In the genomic region with DNA sequence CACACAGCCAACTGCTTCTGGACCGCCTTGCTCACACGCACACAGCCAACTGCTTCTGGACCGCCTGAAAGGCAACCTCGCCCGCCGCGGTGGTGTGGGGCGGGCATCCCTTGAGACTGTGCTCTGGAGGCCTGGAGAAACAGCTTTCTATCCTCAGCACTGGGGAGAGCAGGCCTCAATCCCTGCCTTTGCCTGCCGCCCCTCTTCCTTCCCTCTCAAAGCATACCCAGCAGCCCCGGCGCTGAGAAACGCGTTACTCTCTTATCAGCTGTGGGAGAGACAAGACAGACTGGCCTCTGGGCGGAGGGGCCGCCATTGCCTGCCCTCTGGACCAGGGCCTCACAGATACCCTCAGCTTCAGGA, we compare ENCODE assay signal across 9 cellular contexts. TPM values are rescaled to one million over a fixed set of nuclear protein-coding genes. Genes with fewer than 3 reads are reported as not detected.
DNase-seq lines count a peak whose midpoint lies in the region; ATAC-seq and TF ChIP-seq lines count a peak whose summit lies in the region.
"Had no signal": no experiment of that assay in that cellular context is flagged by ENCODE, and none has a peak within 500 bp of the region (broad histone marks: within the 10 kb centered on the region; RNA-seq: fewer than 3 reads in every experiment).

No MANE protein-coding gene starts in this region.

- no peaks in the 10 kb centered on the region for H3K9me3 Mint-ChIP-seq in MCF 10A (ENCODE audit: unreplicated experiment)

- H3K9me3 ChIP-seq in mucosa of stomach (ENCODE audit: control insufficient read depth, low read length) (no peaks in the 10 kb centered on the region), vagina (no peaks in the 10 kb centered on the region)

- peaks cover 34% of the 10 kb centered on the region for H3K4me1 Mint-ChIP-seq in MCF 10A (ENCODE audit: insufficient read depth, unreplicated experiment)

- H3K9ac ChIP-seq in mucosa of stomach (ENCODE audit: low read length), result peak overlapping the region; percentile 51

- H3K27me3 ChIP-seq in mucosa of stomach (ENCODE audit: control insufficient read depth, insufficient read depth, low read length) (peaks cover 4% of the 10 kb centered on the region), vagina (peaks cover 7% of the 10 kb centered on the region)

- intact Hi-C loops in cardiac septum (cut with DNase I) (loop anchor here (10.0 kb wide), 1 partner anchor 180 kb away; the partner anchor contains the start of gene GSK3A), left cardiac atrium (cut with DNase I) (no loop called here), MCF 10A (cut with micrococcal nuclease) (no loop called here), vagina (cut with DNase I) (no loop called here)

- peaks cover 42% of the 10 kb centered on the region for H3K4me1 ChIP-seq in mucosa of stomach (ENCODE audit: control insufficient read depth, insufficient read depth, low read length)
- H3K4me1 ChIP-seq in vagina, result peaks cover 40% of the 10 kb centered on the region

- no peaks in the 10 kb centered on the region for H3K27me3 Mint-ChIP-seq in MCF 10A (ENCODE audit: insufficient read depth, unreplicated experiment)

- H3K4me3 ChIP-seq in mucosa of stomach (ENCODE audit: low read length) (peak overlapping the region; percentile 74), vagina (peak overlapping the region; percentile 50 to 57)

- CTCF ChIA-PET in MCF 10A (lab: Yijun Ruan, JAX), result interaction anchor here (0.9 to 1.8 kb wide), 3 partner anchors 9 to 16 kb away, joined by 3 to 8 read pairs (median 8); no protein-coding TSS in a partner anchor

- H3K36me3 Mint-ChIP-seq in MCF 10A (ENCODE audit: insufficient read depth, unreplicated experiment), result peaks cover 11% of the 10 kb centered on the region

- POLR2A ChIA-PET in MCF 10A (lab: Yijun Ruan, JAX), result interaction anchor here (1.3 to 1.6 kb wide), 2 partner anchors 12 to 27 kb away, joined by 5 to 9 read pairs; no protein-coding TSS in a partner anchor

- H3K36me3 ChIP-seq in mucosa of stomach (ENCODE audit: control insufficient read depth, insufficient read depth, low read length) (peaks cover 3% of the 10 kb centered on the region), vagina (no peaks in the 10 kb centered on the region)

- no peak overlapping the region for H3K27ac ChIP-seq in vagina

- DNase-seq in cardiac septum (ENCODE audit: low spot score) (peak; percentile 74), left cardiac atrium (no peak), MCF 10A (ENCODE audit: unreplicated experiment) (no peak), vagina (ENCODE audit: extremely low spot score in 2 of 2) (no peak), glomerular visceral epithelial cell (ENCODE audit: extremely low spot score) (no peak)
- DNase-seq in stimulated activated CD4-positive, alpha-beta T cell treated with anti-CD3 and anti-CD28 coated beads, Interleukin-2, amount 100 ng/mL, for 48 hours, result no peak

- BruUV-seq in MCF 10A (replicated peaks; lab: Mats Ljungman, UMichigan), result no TSS peak

- TF ChIP-seq CTCF in MCF 10A (IDR thresholded peaks at IDR 0.05; ENCODE audit: unreplicated experiment), result no peak
- TF ChIP-seq CTCF in vagina (IDR thresholded peaks at IDR 0.05), result no peak

- ATAC-seq in left cardiac atrium (no peak), GM19397 (IDR thresholded peaks at IDR 0.05; ENCODE audit: unreplicated experiment) (no peak)

- no peak for TF ChIP-seq POLR2A in vagina (IDR thresholded peaks at IDR 0.05)

- H3K4me3 Mint-ChIP-seq in MCF 10A (ENCODE audit: unreplicated experiment), result peak overlapping the region; percentile 96

- H3K27ac Mint-ChIP-seq in MCF 10A (ENCODE audit: low read depth, unreplicated experiment), result no peak overlapping the region

RNA-seq across cellular contexts. Expression of gene LIPE, which starts 2.9 kb away (rescaled TPM):
- total RNA-seq in cardiac septum (54.9 TPM), left cardiac atrium (100 to 1,000 TPM; 174 to 202 TPM), MCF 10A (2022) (8.6 and 11.7 TPM in 2 replicates), vagina (102 TPM)

RNA-seq across cellular contexts. Expression of gene CXCL17, which starts 18.4 kb away (rescaled TPM):
- not detected for total RNA-seq in cardiac septum
- not detected for total RNA-seq in left cardiac atrium
- total RNA-seq in MCF 10A (2022), result not detected in 2 replicates
- 2.9 TPM for total RNA-seq in vagina
- total RNA-seq: activated CD8-positive, alpha-beta memory T cell treated with anti-CD3 and anti-CD28 coated beads for 36 hours had no signal

RNA-seq across cellular contexts. Expression of gene CNFN, which starts 34.2 kb away (rescaled TPM):
- total RNA-seq in cardiac septum (0.67 TPM), left cardiac atrium (under 1 TPM in 1 of 2 donors, not detected in 1; 0.97 TPM), MCF 10A (2022) (0.89 and 1.6 TPM in 2 replicates), vagina (106 TPM)
- total RNA-seq: activated CD8-positive, alpha-beta memory T cell treated with anti-CD3 and anti-CD28 coated beads for 36 hours had no signal

Comparison
In these comparisons a context has a peak if more than half of its experiments do, and no peak if none do; other contexts are left out.
1. RNA of gene CNFN, which starts 34.2 kb away (total RNA-seq): 106 TPM in vagina (single experiment); 0.97 TPM in left cardiac atrium, 0.89 to 1.6 TPM in MCF 10A and 0.67 TPM in cardiac septum (single experiment); every median in the first group is over 10 times any median in the second.